19 cellular contexts compared by ENCODE assay signal in genomic region chr15:48679952-48680351, GRCh38. TPM values are rescaled to one million over a fixed set of nuclear protein-coding genes. Genes with fewer than 3 reads are reported as not detected.
DNase-seq lines count a peak whose midpoint lies in the region; ATAC-seq and TF ChIP-seq lines count a peak whose summit lies in the region.
"Had no signal": no experiment of that assay in that cellular context is flagged by ENCODE, and none has a peak within 500 bp of the region (broad histone marks: within the 10 kb centered on the region; RNA-seq: fewer than 3 reads in every experiment).

No MANE protein-coding gene starts in this region.

- no peak overlapping the region for H4K8ac ChIP-seq in trophoblast cell (ENCODE audit: low read depth, low read length)

- H3K4me1 ChIP-seq in SJSA1 (replicated peaks) (peaks cover 30% of the 10 kb centered on the region), trophoblast cell (ENCODE audit: control insufficient read depth in 1 of 2, insufficient read depth in 2 of 2, low read length in 2 of 2) (peaks cover 6 to 17% of the 10 kb centered on the region in 2 experiments)
- H3K4me1 ChIP-seq in CD8-positive, alpha-beta T cell (ENCODE audit: insufficient read depth, low read length) = no peaks in the 10 kb centered on the region
- H3K4me1 ChIP-seq: Peyer's patch had no signal

- H3K9me3 ChIP-seq in SJSA1 (replicated peaks) = no peaks in the 10 kb centered on the region
- no peaks in the 10 kb centered on the region for H3K9me3 ChIP-seq in trophoblast cell (ENCODE audit: insufficient read depth, low read depth, low read length)
- no peaks in the 10 kb centered on the region for H3K9me3 ChIP-seq in CD8-positive, alpha-beta T cell (ENCODE audit: low read length)
- H3K9me3 ChIP-seq: A549, Caco-2, Peyer's patch had no signal

- H3K27ac Mint-ChIP-seq in CD8-positive, alpha-beta T cell = no peak overlapping the region
- H3K27ac Mint-ChIP-seq: CD4-positive, CD25-positive, alpha-beta regulatory T cell had no signal

- no peak overlapping the region for H3K4ac ChIP-seq in trophoblast cell (ENCODE audit: low read depth, low read length)

- POLR2A ChIA-PET in CD8-positive, alpha-beta T cell (lab: Charles Lee) = interaction anchor here (1.1 kb wide), 1 partner anchor 13 kb away, joined by 3 read pairs; no protein-coding TSS in a partner anchor

- H3K4me3 ChIP-seq in SJSA1 (no peak overlapping the region), fibroblast of mammary gland (ENCODE audit: control insufficient read depth, low read depth, low read length) (no peak overlapping the region), trophoblast cell (ENCODE audit: low read depth, low read length) (no peak overlapping the region)
- H3K4me3 ChIP-seq in CD8-positive, alpha-beta T cell (ENCODE audit: low read depth, low read length) = no peak overlapping the region
- H3K4me3 ChIP-seq: A549, Peyer's patch had no signal

- H3K36me3 ChIP-seq in SJSA1 (no peaks in the 10 kb centered on the region), trophoblast cell (ENCODE audit: control insufficient read depth in 1 of 2, insufficient read depth in 2 of 2, low read length in 2 of 2) (no peaks in the 10 kb centered on the region)
- no peaks in the 10 kb centered on the region for H3K36me3 ChIP-seq in CD8-positive, alpha-beta T cell (ENCODE audit: insufficient read depth, low read length)
- H3K36me3 ChIP-seq: Peyer's patch had no signal

- no CpG with 5 or more reads among the region's 2 CpGs for WGBS in trophoblast cell (ENCODE audit: extremely low coverage, insufficient coverage, insufficient read length)

- no peak overlapping the region for H3K9ac ChIP-seq in trophoblast cell (ENCODE audit: low read length)

- ATAC-seq in CD8-positive, alpha-beta T cell = no peak
- no peak for ATAC-seq in HG03565 (IDR thresholded peaks at IDR 0.05; ENCODE audit: unreplicated experiment)
- ATAC-seq in HG02973 (IDR thresholded peaks at IDR 0.05; ENCODE audit: unreplicated experiment) = no peak
- ATAC-seq: A549 had no signal

- H3K79me2 ChIP-seq in trophoblast cell (ENCODE audit: control insufficient read depth, insufficient read depth, low read length, poor library complexity) = no peaks in the 10 kb centered on the region

- H3K23ac ChIP-seq in trophoblast cell (ENCODE audit: low read length) = no peak overlapping the region

- no peak overlapping the region for H3K4me2 ChIP-seq in trophoblast cell (ENCODE audit: low read length)
- H3K4me2 ChIP-seq: A549 had no signal

- no peak overlapping the region for H4K91ac ChIP-seq in trophoblast cell (ENCODE audit: low read depth, low read length)

- intact Hi-C loops in CD8-positive, alpha-beta T cell (cut with DNase I, micrococcal nuclease) = no loop called here

- no peaks in the 10 kb centered on the region for H3K9me3 Mint-ChIP-seq in CD8-positive, alpha-beta T cell

- DNase-seq in ELR (ENCODE audit: low read depth) (peak; percentile 45), SJSA1 (ENCODE audit: low read depth in 1 of 2, low spot score in 2 of 2) (no peak), fibroblast of mammary gland (ENCODE audit: low read depth) (peak; percentile 47), trophoblast cell (peak; percentile 77 to 94)
- no peak for DNase-seq in CD8-positive, alpha-beta T cell
- DNase-seq: Caco-2; CD4-positive, CD25-positive, alpha-beta regulatory T cell; KG1; NCI-H1092 treated with DMSO at 0.1 percent for 48 hours; NCI-H1436 treated with DMSO at 0.1 percent for 48 hours; NCI-H1930; NCI-H226; NCI-H510A treated with DMSO at 0.1 percent for 48 hours; NCI-H748 treated with DMSO at 0.1 percent for 48 hours; Peyer's patch had no signal

- H3K14ac ChIP-seq in trophoblast cell (ENCODE audit: low read length) = no peak overlapping the region

- no peak overlapping the region for H4K12ac ChIP-seq in trophoblast cell (ENCODE audit: low read depth, low read length)

- H3K18ac ChIP-seq in trophoblast cell (ENCODE audit: low read length) = no peak overlapping the region

- H2BK12ac ChIP-seq in trophoblast cell (ENCODE audit: low read length) = peak overlapping the region; percentile 74

- no peaks in the 10 kb centered on the region for H3K4me1 Mint-ChIP-seq in CD8-positive, alpha-beta T cell (ENCODE audit: low read depth)
- H3K4me1 Mint-ChIP-seq: CD4-positive, CD25-positive, alpha-beta regulatory T cell had no signal

- no peak overlapping the region for H2AFZ ChIP-seq in trophoblast cell (ENCODE audit: insufficient read depth, low read length, poor library complexity)

- H3K27me3 ChIP-seq in SJSA1 (replicated peaks) = no peaks in the 10 kb centered on the region
- no peaks in the 10 kb centered on the region for H3K27me3 ChIP-seq in trophoblast cell (ENCODE audit: insufficient read depth, low read length)
- H3K27me3 ChIP-seq in CD8-positive, alpha-beta T cell (ENCODE audit: insufficient read depth, low read length) = no peaks in the 10 kb centered on the region
- H3K27me3 ChIP-seq: Peyer's patch had no signal

- CTCF ChIA-PET in CD8-positive, alpha-beta T cell (lab: Charles Lee) = no interaction called here

- no peak overlapping the region for H2BK5ac ChIP-seq in trophoblast cell (ENCODE audit: low read depth, low read length, poor library complexity)

- H3K4me3 Mint-ChIP-seq in CD8-positive, alpha-beta T cell = no peak overlapping the region
- H3K4me3 Mint-ChIP-seq: CD4-positive, CD25-positive, alpha-beta regulatory T cell had no signal

- H3K79me1 ChIP-seq in trophoblast cell (ENCODE audit: low read length) = peaks cover 2% of the 10 kb centered on the region

- H2AK5ac ChIP-seq in trophoblast cell (ENCODE audit: low read length) = no peak overlapping the region

- H3K27ac ChIP-seq in SJSA1 = peak overlapping the region; percentile 72
- H3K27ac ChIP-seq in trophoblast cell (ENCODE audit: low read depth, low read length) = no peak overlapping the region
- H3K27ac ChIP-seq in CD8-positive, alpha-beta T cell (ENCODE audit: low read depth, low read length) = no peak overlapping the region
- H3K27ac ChIP-seq: A549, HL-60, Peyer's patch had no signal

- H3K27me3 Mint-ChIP-seq in CD8-positive, alpha-beta T cell (ENCODE audit: low read depth) = peaks cover 3% of the 10 kb centered on the region

- no peak overlapping the region for H2BK120ac ChIP-seq in trophoblast cell (ENCODE audit: insufficient read depth, low read length, poor library complexity)

- no peaks in the 10 kb centered on the region for H3K36me3 Mint-ChIP-seq in CD8-positive, alpha-beta T cell
- H3K36me3 Mint-ChIP-seq: CD4-positive, CD25-positive, alpha-beta regulatory T cell had no signal

- TF ChIP-seq CTCF in fibroblast of mammary gland (conservative IDR thresholded peaks at IDR 0.05; ENCODE audit: control insufficient read depth, insufficient read depth, low read depth, low read length) = no peak
- TF ChIP-seq CTCF in CD8-positive, alpha-beta T cell (IDR thresholded peaks at IDR 0.05) = no peak

RNA-seq across cellular contexts. Expression of gene FBN1, which starts 34.4 kb away (rescaled TPM):
- 352 and 372 TPM in 2 replicates for total RNA-seq in SJSA1 (2014; rRNA removed; shearing (Covaris generic))
- polyA plus RNA-seq in trophoblast cell (2013) = 4.4 and 5.3 TPM in 2 replicates
- total RNA-seq in CD8-positive, alpha-beta T cell = under 1 TPM; 0.11 to 0.27 TPM
- polyA plus RNA-seq: CD4-positive, CD25-positive, alpha-beta regulatory T cell had no signal

Comparison
In these comparisons a context has a peak if more than half of its experiments do, and no peak if none do; other contexts are left out.
1. DNase-seq: peak in ELR (single experiment), fibroblast of mammary gland (single experiment) and trophoblast cell (2 of 2); none in SJSA1 (0 of 2) and CD8-positive, alpha-beta T cell (0 of 7).
2. RNA of gene FBN1, which starts 34.4 kb away (total RNA-seq): 352 to 372 TPM in SJSA1; 0.11 to 0.27 TPM in CD8-positive, alpha-beta T cell; every median in the first group is over 100 times any median in the second.